ENCODE assay signal across 16 cellular contexts in the genomic region with DNA sequence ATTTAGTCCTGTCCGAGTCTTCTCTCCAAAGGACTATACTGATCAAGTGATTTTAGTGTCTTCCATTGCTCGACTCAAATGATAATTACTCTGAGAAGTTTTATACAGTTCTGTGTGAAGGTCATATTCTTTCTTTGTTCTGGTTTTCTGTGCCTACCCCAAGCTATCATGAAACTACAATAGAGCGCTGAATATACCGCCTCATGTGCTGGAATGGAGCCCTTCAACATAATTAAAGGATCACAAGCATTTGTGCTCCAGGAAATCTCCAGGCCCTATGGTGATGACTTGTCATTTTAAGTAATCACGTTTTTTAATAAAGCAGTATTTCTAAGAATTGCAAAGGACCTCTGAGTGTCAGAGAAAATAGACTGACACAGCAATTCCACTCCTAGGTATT. TPM values are rescaled to one million over a fixed set of nuclear protein-coding genes. Genes with fewer than 3 reads are reported as not detected.
DNase-seq lines count a peak whose midpoint lies in the region; ATAC-seq and TF ChIP-seq lines count a peak whose summit lies in the region.
"Had no signal": no experiment of that assay in that cellular context is flagged by ENCODE, and none has a peak within 500 bp of the region (broad histone marks: within the 10 kb centered on the region; RNA-seq: fewer than 3 reads in every experiment).

No MANE protein-coding gene starts in this region.

- H3K27me3 ChIP-seq in dorsolateral prefrontal cortex, result no peaks in the 10 kb centered on the region

- H3K36me3 Mint-ChIP-seq in neural crest cell (ENCODE audit: low read depth), result peaks cover 14% of the 10 kb centered on the region

- peak overlapping the region in 7 of 59 donors; percentile 0 to 30 (median 20) for H3K4me3 ChIP-seq in dorsolateral prefrontal cortex
- H3K4me3 ChIP-seq: GM12878, GM23338 had no signal

- H3K27ac ChIP-seq in angular gyrus (ENCODE audit: low read depth, low read length) (peak overlapping the region; percentile 92), dorsolateral prefrontal cortex (peak overlapping the region; percentile 30 to 100 (median 98)), temporal lobe (ENCODE audit: low read depth, low read length) (peak overlapping the region; percentile 100)

- H3K4me3 Mint-ChIP-seq in neural crest cell, result no peak overlapping the region
- H3K4me3 Mint-ChIP-seq: B cell; CD4-positive, alpha-beta T cell; GM23338 had no signal

- peak overlapping the region; percentile 67 for H3K27ac Mint-ChIP-seq in neural crest cell (ENCODE audit: unreplicated experiment)
- H3K27ac Mint-ChIP-seq: B cell; CD4-positive, alpha-beta T cell; GM23338 had no signal

- TF ChIP-seq CTCF in dorsolateral prefrontal cortex (IDR thresholded peaks at IDR 0.05 in 54 of 56, conservative IDR thresholded peaks at IDR 0.05 in 2 of 56; ENCODE audit: low read depth in 1 of 56, partially characterized antibody in 56 of 56) (no peak), neural crest cell (conservative IDR thresholded peaks at IDR 0.05) (no peak)

- peaks cover 8% of the 10 kb centered on the region for H3K9me3 Mint-ChIP-seq in neural crest cell

- ATAC-seq in HG02840 (IDR thresholded peaks at IDR 0.05; ENCODE audit: low FRiP score, unreplicated experiment), result no peak
- ATAC-seq: GM12878, GM23338 had no signal

- DNase-seq in dorsolateral prefrontal cortex, result no peak
- DNase-seq in neural crest cell (ENCODE audit: low read depth, low spot score), result no peak
- no peak for DNase-seq in DMS153 (lab: John Stamatoyannopoulos, UW)
- DNase-seq in NCI-H82 treated with DMSO at 0.1 percent for 48 hours (lab: John Stamatoyannopoulos, UW; ENCODE audit: unreplicated experiment), result no peak
- DNase-seq: ACHN; Calu3; CD4-positive, alpha-beta T cell; DMS 273 treated with DMSO at 0.1 percent for 48 hours; DMS79; H7 had no signal

- H3K4me1 Mint-ChIP-seq in neural crest cell, result peaks cover 17% of the 10 kb centered on the region
- H3K4me1 Mint-ChIP-seq: B cell had no signal

- H3K27me3 Mint-ChIP-seq in neural crest cell (ENCODE audit: low read depth), result no peaks in the 10 kb centered on the region

- intact Hi-C loops in dorsolateral prefrontal cortex (cut with DNase I), result no loop called here

RNA-seq across cellular contexts. Expression of a gene that starts 10.9 kb away (rescaled TPM):
- 100 to 1,000 TPM in 7 of 120 experiments, 10 to 100 TPM in 113; 10.6 to 211 (median 43.4) TPM for total RNA-seq in dorsolateral prefrontal cortex
- 3.0 and 3.6 TPM in 2 replicates for total RNA-seq in neural crest cell
- 3.7 TPM for total RNA-seq in temporal lobe
